16 cellular contexts compared by ENCODE assay signal in genomic region chr18:76838182-76838581, GRCh38. TPM values are rescaled to one million over a fixed set of nuclear protein-coding genes. Genes with fewer than 3 reads are reported as not detected.
DNase-seq lines count a peak whose midpoint lies in the region; ATAC-seq, FAIRE-seq and TF ChIP-seq lines count a peak whose summit lies in the region.
"Had no signal": no experiment of that assay in that cellular context is flagged by ENCODE, and none has a peak within 500 bp of the region (broad histone marks: within the 10 kb centered on the region; RNA-seq: fewer than 3 reads in every experiment).

No MANE protein-coding gene starts in this region.

- no peak for DNase-seq in GM18507 (ENCODE audit: extremely low spot score, insufficient read length, low read depth)
- no peak for DNase-seq in progenitor cell of endocrine pancreas (ENCODE audit: low spot score, unreplicated experiment)
- no peak for DNase-seq in central memory CD4-positive, alpha-beta T cell
- DNase-seq in D341Med (ENCODE audit: low spot score): no peak
- DNase-seq in SKM-1 (lab: John Stamatoyannopoulos, UW; ENCODE audit: unreplicated experiment): no peak
- no peak for DNase-seq in NCI-H187 treated with DMSO at 0.1 percent for 48 hours (lab: John Stamatoyannopoulos, UW)
- DNase-seq: activated naive CD4-positive, alpha-beta T cell treated with anti-CD3 and anti-CD28 coated beads, Interleukin-2, amount 10 ng/mL, durations not matched to agents 7 days and 5 days; KBM-7; NCI-H1092 treated with DMSO at 0.1 percent for 48 hours; NCI-H226; SHP77 had no signal

- no peaks in the 10 kb centered on the region for H3K9me3 Mint-ChIP-seq in progenitor cell of endocrine pancreas (ENCODE audit: low read depth)
- H3K9me3 Mint-ChIP-seq: activated naive CD4-positive, alpha-beta T cell treated with anti-CD3 and anti-CD28 coated beads, Interleukin-2, amount 10 ng/mL, durations not matched to agents 7 days and 5 days had no signal

- H3K4me1 Mint-ChIP-seq in progenitor cell of endocrine pancreas (ENCODE audit: low read depth): peaks cover 23% of the 10 kb centered on the region

- H3K36me3 ChIP-seq in gastroesophageal sphincter: no peaks in the 10 kb centered on the region
- H3K36me3 ChIP-seq: neutrophil had no signal

- no peak for TF ChIP-seq POLR2A in gastroesophageal sphincter (IDR thresholded peaks at IDR 0.05)

- no peaks in the 10 kb centered on the region for H3K27me3 Mint-ChIP-seq in progenitor cell of endocrine pancreas
- H3K27me3 Mint-ChIP-seq: activated naive CD4-positive, alpha-beta T cell treated with anti-CD3 and anti-CD28 coated beads, Interleukin-2, amount 10 ng/mL, durations not matched to agents 7 days and 5 days; brain had no signal

- no peaks in the 10 kb centered on the region for H3K36me3 Mint-ChIP-seq in progenitor cell of endocrine pancreas (ENCODE audit: insufficient read depth)
- H3K36me3 Mint-ChIP-seq: activated naive CD4-positive, alpha-beta T cell treated with anti-CD3 and anti-CD28 coated beads, Interleukin-2, amount 10 ng/mL, durations not matched to agents 7 days and 5 days had no signal

- no peaks in the 10 kb centered on the region for H3K27me3 ChIP-seq in gastroesophageal sphincter
- H3K27me3 ChIP-seq: neutrophil had no signal

- no peak for ATAC-seq in gastroesophageal sphincter

- H3K4me3 Mint-ChIP-seq in progenitor cell of endocrine pancreas (ENCODE audit: low read depth): no peak overlapping the region
- H3K4me3 Mint-ChIP-seq: activated naive CD4-positive, alpha-beta T cell treated with anti-CD3 and anti-CD28 coated beads, Interleukin-2, amount 10 ng/mL, durations not matched to agents 7 days and 5 days; brain had no signal

- H3K9me3 ChIP-seq in gastroesophageal sphincter: no peaks in the 10 kb centered on the region
- H3K9me3 ChIP-seq: neutrophil had no signal

- H3K27ac ChIP-seq in VCaP (peak overlapping the region; percentile 46), gastroesophageal sphincter (peak overlapping the region in 3 of 4 donors; percentile 48 to 50 (median 49))
- H3K27ac ChIP-seq: neutrophil had no signal

- TF ChIP-seq CTCF in VCaP (conservative IDR thresholded peaks at IDR 0.05) (no peak), gastroesophageal sphincter (IDR thresholded peaks at IDR 0.05) (no peak), progenitor cell of endocrine pancreas (IDR thresholded peaks at IDR 0.05; ENCODE audit: unreplicated experiment) (no peak)

- 21 to 23% methylated on average over 3 of the region's 3 CpGs for WGBS in gastroesophageal sphincter (ENCODE audit: low coverage in 1 of 2), 2 donors

- H3K4me3 ChIP-seq in gastroesophageal sphincter: no peak overlapping the region

- no peak for TF ChIP-seq EP300 in gastroesophageal sphincter (IDR thresholded peaks at IDR 0.05)

- FAIRE-seq in GM18507 (lab: Jason Lieb, UNC): peak; percentile 15
- FAIRE-seq: G401.6 had no signal

- H3K4me1 ChIP-seq in gastroesophageal sphincter: peaks cover 0 to 43% (median 3%) of the 10 kb centered on the region in 3 donors

- H3K27ac Mint-ChIP-seq in progenitor cell of endocrine pancreas: peak overlapping the region; percentile 50
- H3K27ac Mint-ChIP-seq: activated naive CD4-positive, alpha-beta T cell treated with anti-CD3 and anti-CD28 coated beads, Interleukin-2, amount 10 ng/mL, durations not matched to agents 7 days and 5 days had no signal

RNA-seq across cellular contexts. Expression of gene ZNF236, which starts 15.8 kb away (rescaled TPM):
- total RNA-seq in gastroesophageal sphincter: 10 to 100 TPM in 3 of 4 donors, 1 to 10 TPM in 1; 8.5 to 26.8 (median 16.8) TPM
- total RNA-seq in progenitor cell of endocrine pancreas: 28.9 and 32.5 TPM in 2 replicates
